ENCODE assay signal across 1 cellular context in the genomic region with DNA sequence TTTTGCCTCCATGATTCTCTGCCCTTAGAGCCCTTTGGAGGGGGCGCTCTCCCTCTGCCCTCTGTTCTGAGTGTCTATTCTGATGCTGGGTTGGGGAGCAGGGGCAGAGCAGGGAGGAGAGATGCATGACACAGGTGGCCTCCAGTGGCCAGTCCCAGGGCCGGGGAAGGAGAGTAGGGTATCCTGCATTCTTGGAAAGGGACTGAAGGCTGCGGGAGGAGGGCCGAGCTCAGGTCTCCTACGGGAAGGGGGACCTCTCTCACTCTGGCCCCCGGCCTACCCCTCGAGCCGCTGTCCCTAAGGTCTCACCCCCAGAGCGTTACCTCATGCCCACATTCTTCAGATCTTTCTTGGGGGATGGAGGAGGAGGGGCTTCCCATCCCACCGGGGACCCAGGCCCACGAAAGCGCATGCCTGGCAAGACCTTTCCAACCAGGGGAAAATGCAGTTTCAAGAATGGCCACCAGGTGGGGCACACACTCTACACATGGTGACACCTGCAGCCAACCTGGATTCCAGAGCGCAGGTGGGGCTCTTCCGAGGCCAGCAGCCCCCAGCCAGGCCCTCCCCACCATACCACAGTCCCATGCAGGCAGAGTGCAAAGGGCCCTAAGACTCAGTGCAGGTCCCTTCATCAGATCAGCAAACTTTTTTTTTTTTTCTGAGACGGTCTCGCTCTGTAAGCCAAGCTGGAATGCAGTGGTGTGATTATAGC.
TF ChIP-seq lines count a peak whose summit lies in the region.

No MANE protein-coding gene starts in this region.

TF ChIP-seq in GM12878, 131 proteins besides CTCF, POLR2A, EP300 and RAD21 (continued from another document):
- TF ChIP-seq REST (IDR thresholded peaks at IDR 0.05; ENCODE audit: low read depth, low read length) (no peak), YY1 (IDR thresholded peaks at IDR 0.05; ENCODE audit: low read depth, low read length) (peak; percentile 66), RB1 (IDR thresholded peaks at IDR 0.05; ENCODE audit: borderline replicate concordance) (no peak), MEF2A (IDR thresholded peaks at IDR 0.05; ENCODE audit: insufficient read depth, low read depth, low read length) (no peak), POU2F2 (IDR thresholded peaks at IDR 0.05; ENCODE audit: borderline replicate concordance, low read depth, low read length) (peak; percentile 15; the same call in 1 of the 3 replicates), TCF3 (IDR thresholded peaks at IDR 0.05; ENCODE audit: borderline replicate concordance, insufficient read depth, low read depth, low read length) (no peak), MAX (IDR thresholded peaks at IDR 0.05; ENCODE audit: low read depth, low read length) (no peak), SMC3 (IDR thresholded peaks at IDR 0.05; ENCODE audit: borderline replicate concordance, low read length) (peak; percentile 89), KLF5 (IDR thresholded peaks at IDR 0.05; ENCODE audit: partially characterized antibody) (no peak), E2F4 (IDR thresholded peaks at IDR 0.05; ENCODE audit: low read depth, low read length) (no peak), SMAD1 (IDR thresholded peaks at IDR 0.05; ENCODE audit: low read depth, partially characterized antibody) (no peak), RCOR1 (conservative IDR thresholded peaks at IDR 0.05; ENCODE audit: low read depth, low read length) (no peak), BACH1 (IDR thresholded peaks at IDR 0.05; ENCODE audit: borderline replicate concordance) (no peak), ZNF274 (IDR thresholded peaks at IDR 0.05; ENCODE audit: insufficient read depth, insufficient read length) (no peak)
- TF ChIP-seq, protein P1, sequence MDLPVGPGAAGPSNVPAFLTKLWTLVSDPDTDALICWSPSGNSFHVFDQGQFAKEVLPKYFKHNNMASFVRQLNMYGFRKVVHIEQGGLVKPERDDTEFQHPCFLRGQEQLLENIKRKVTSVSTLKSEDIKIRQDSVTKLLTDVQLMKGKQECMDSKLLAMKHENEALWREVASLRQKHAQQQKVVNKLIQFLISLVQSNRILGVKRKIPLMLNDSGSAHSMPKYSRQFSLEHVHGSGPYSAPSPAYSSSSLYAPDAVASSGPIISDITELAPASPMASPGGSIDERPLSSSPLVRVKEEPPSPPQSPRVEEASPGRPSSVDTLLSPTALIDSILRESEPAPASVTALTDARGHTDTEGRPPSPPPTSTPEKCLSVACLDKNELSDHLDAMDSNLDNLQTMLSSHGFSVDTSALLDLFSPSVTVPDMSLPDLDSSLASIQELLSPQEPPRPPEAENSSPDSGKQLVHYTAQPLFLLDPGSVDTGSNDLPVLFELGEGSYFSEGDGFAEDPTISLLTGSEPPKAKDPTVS (IDR thresholded peaks at IDR 0.05; ENCODE audit: low read depth, low read length), result no peak
